Comparison of ENCODE assay signal across 28 cellular contexts in genomic region chr4:20317424-20317985, GRCh38.
A peak's percentile ranks its signal among the peaks of the same experiment; 100 is the strongest.
DNase-seq lines count a peak whose midpoint lies in the region; ATAC-seq lines count a peak whose summit lies in the region.
"Had no signal": no experiment of that assay in that cellular context is flagged by ENCODE, and none has a peak within 500 bp of the region (broad histone marks: within the 10 kb centered on the region; RNA-seq: fewer than 3 reads in every experiment).

No MANE protein-coding gene starts in this region.

- H3K4me1 ChIP-seq in adipocyte (ENCODE audit: control insufficient read depth, insufficient read depth, low read length) (peaks cover 34% of the 10 kb centered on the region), skeletal muscle satellite cell (ENCODE audit: control insufficient read depth, insufficient read depth, low read length) (peaks cover 8% of the 10 kb centered on the region), SJCRH30 (no peaks in the 10 kb centered on the region)
- H3K4me1 ChIP-seq: gastrocnemius medialis had no signal

- no peak overlapping the region for H3K27ac ChIP-seq in SJCRH30
- H3K27ac ChIP-seq: epithelial cell of prostate, gastrocnemius medialis, ovary, PC-9 had no signal

- H3K4me3 ChIP-seq in adipocyte (ENCODE audit: low read length) (peak overlapping the region; percentile 71), skeletal muscle satellite cell (ENCODE audit: low read length) (no peak overlapping the region), SJCRH30 (no peak overlapping the region)
- H3K4me3 ChIP-seq: gastrocnemius medialis, lung, ovary, PC-9 had no signal

- no peaks in the 10 kb centered on the region for H3K27me3 ChIP-seq in adipocyte (replicated peaks; ENCODE audit: control insufficient read depth, insufficient read depth, low read length)
- no peaks in the 10 kb centered on the region for H3K27me3 ChIP-seq in skeletal muscle satellite cell (ENCODE audit: control insufficient read depth, insufficient read depth, low read length)
- H3K27me3 ChIP-seq in SJCRH30, result no peaks in the 10 kb centered on the region
- H3K27me3 ChIP-seq: gastrocnemius medialis, ovary had no signal

- peak overlapping the region; percentile 70 for H3K9ac ChIP-seq in adipocyte (ENCODE audit: low read length)
- no peak overlapping the region for H3K9ac ChIP-seq in skeletal muscle satellite cell (ENCODE audit: low read depth, low read length)

- peak; percentile 27 for DNase-seq in EH (ENCODE audit: low read depth)
- DNase-seq in adipocyte (ENCODE audit: low read depth), result peak; percentile 27
- DNase-seq in inferior parietal cortex (ENCODE audit: extremely low spot score), result peak; percentile 70
- DNase-seq in hepatic stellate cell (ENCODE audit: low spot score), result no peak
- DNase-seq in AG08395 (ENCODE audit: low spot score), result no peak
- no peak for DNase-seq in SJCRH30
- DNase-seq: activated CD4-positive, CD25-positive, alpha-beta regulatory T cell treated with anti-CD3 and anti-CD28 coated beads, Interleukin-2, amount 50 U/mL, for 72 hours; activated CD8-positive, alpha-beta T cell treated with anti-CD3 and anti-CD28 coated beads for 36 hours; activated naive CD4-positive, alpha-beta T cell treated with Interleukin-2 at 50 U/mL for 16 hours; amniotic stem cell; central memory CD4-positive, alpha-beta T cell; DMS153; gastrocnemius medialis; GDM1; H9; Karpas-422; kidney; NCI-H187; NCI-H2227 treated with DMSO at 0.1 percent for 48 hours; ovary; PC-9; right cardiac atrium; SIG-M5; T-cell had no signal

- no peak for ATAC-seq in GM19452 (IDR thresholded peaks at IDR 0.05; ENCODE audit: unreplicated experiment)
- ATAC-seq: activated CD8-positive, alpha-beta T cell treated with anti-CD3 and anti-CD28 coated beads for 36 hours; gastrocnemius medialis; right cardiac atrium; T-cell had no signal

- H3K36me3 ChIP-seq in adipocyte (ENCODE audit: control insufficient read depth, insufficient read depth, low read length, severe bottlenecking) (no peaks in the 10 kb centered on the region), skeletal muscle satellite cell (ENCODE audit: insufficient read depth, low read length) (no peaks in the 10 kb centered on the region), SJCRH30 (no peaks in the 10 kb centered on the region)
- H3K36me3 ChIP-seq: gastrocnemius medialis, ovary had no signal

- peak overlapping the region; percentile 2 for H3K4me2 ChIP-seq in skeletal muscle satellite cell (ENCODE audit: low read length)
- H3K4me2 ChIP-seq: PC-9 had no signal

- H3K9me3 ChIP-seq in adipocyte (ENCODE audit: control insufficient read depth, low read length), result no peaks in the 10 kb centered on the region
- H3K9me3 ChIP-seq in skeletal muscle satellite cell (replicated peaks; ENCODE audit: low read length), result no peaks in the 10 kb centered on the region
- no peaks in the 10 kb centered on the region for H3K9me3 ChIP-seq in SJCRH30 (replicated peaks)
- H3K9me3 ChIP-seq: gastrocnemius medialis, ovary had no signal

Comparison
In these comparisons a context has a peak if more than half of its experiments do, and no peak if none do; other contexts are left out.
1. DNase-seq: peak in EH (single experiment), adipocyte (single experiment) and inferior parietal cortex (single experiment); none in hepatic stellate cell (single experiment), AG08395 (single experiment) and SJCRH30 (0 of 2).